In genomic region chr7:75521727-75522126, GRCh38 we compare ENCODE assay signal across 2 cellular contexts. TPM values are rescaled to one million over a fixed set of nuclear protein-coding genes. Genes with fewer than 3 reads are reported as not detected.
"Had no signal": no experiment of that assay in that cellular context is flagged by ENCODE, and none has a peak within 500 bp of the region (broad histone marks: within the 10 kb centered on the region; RNA-seq: fewer than 3 reads in every experiment).

No MANE protein-coding gene starts in this region.

RNA-seq across cellular contexts. Expression of gene SPDYE5, which starts 29.6 kb away (rescaled TPM):
- total RNA-seq: LHCN-M2, M059J had no signal
